8 cellular contexts compared by ENCODE assay signal in the genomic region with DNA sequence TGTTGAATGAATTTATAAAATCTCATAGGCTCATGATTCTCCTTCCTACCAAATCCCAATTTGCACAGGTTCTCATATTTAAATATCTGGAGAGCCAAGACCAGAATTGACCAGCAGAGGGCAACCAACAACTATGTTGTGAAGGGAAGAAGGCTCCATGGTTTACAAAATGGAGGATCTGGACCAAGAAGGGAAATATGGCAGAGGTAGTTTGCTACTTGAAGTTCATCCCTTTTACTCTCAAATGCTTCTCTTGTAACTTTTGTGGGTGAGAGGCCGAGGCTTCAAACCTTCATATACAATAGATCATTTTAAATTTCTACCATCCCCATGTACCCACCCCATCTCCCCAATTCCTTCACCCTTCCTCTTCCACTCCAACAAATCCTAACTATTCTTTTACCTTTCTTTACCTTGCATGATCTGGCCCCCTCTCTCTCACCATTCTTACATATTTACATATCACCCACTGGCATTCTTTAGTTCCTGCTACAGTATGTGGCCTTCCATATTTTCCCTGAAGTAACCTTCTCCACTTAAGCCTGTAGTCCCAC. TPM values are rescaled to one million over a fixed set of nuclear protein-coding genes. Genes with fewer than 3 reads are reported as not detected.
DNase-seq lines count a peak whose midpoint lies in the region; ATAC-seq and TF ChIP-seq lines count a peak whose summit lies in the region.

No MANE protein-coding gene starts in this region.

- ATAC-seq in central memory CD8-positive, alpha-beta T cell (replicated peaks; ENCODE audit: extremely low read depth, poor library complexity, severe bottlenecking) = no peak
- ATAC-seq in HG02588 (IDR thresholded peaks at IDR 0.05; ENCODE audit: unreplicated experiment) = no peak

- no peak overlapping the region for H3K9ac ChIP-seq in liver (ENCODE audit: low read depth in 1 of 2, low read length in 2 of 2)

- H3K4me1 Mint-ChIP-seq in central memory CD8-positive, alpha-beta T cell = peaks cover 37% of the 10 kb centered on the region

- WGBS in liver = 52% methylated on average over 1 of the region's 1 CpG

- no peaks in the 10 kb centered on the region for H3K9me3 ChIP-seq in BE2C
- no peaks in the 10 kb centered on the region for H3K9me3 ChIP-seq in HAP-1
- H3K9me3 ChIP-seq in liver (ENCODE audit: control insufficient read depth in 4 of 4, low read length in 3 of 4) = no peaks in the 10 kb centered on the region

- no peaks in the 10 kb centered on the region for H3K27me3 Mint-ChIP-seq in central memory CD8-positive, alpha-beta T cell

- H3K27me3 ChIP-seq in BE2C (no peaks in the 10 kb centered on the region), HAP-1 (ENCODE audit: low read depth) (no peaks in the 10 kb centered on the region), liver (ENCODE audit: control insufficient read depth in 4 of 4, insufficient read depth in 4 of 4, low read length in 3 of 4) (no peaks in the 10 kb centered on the region)

- H3K9me3 Mint-ChIP-seq in central memory CD8-positive, alpha-beta T cell = no peaks in the 10 kb centered on the region

- no peak overlapping the region for H3K27ac ChIP-seq in liver (ENCODE audit: low read depth in 1 of 2, low read length in 2 of 2)

- peaks cover 22% of the 10 kb centered on the region for H3K36me3 Mint-ChIP-seq in central memory CD8-positive, alpha-beta T cell (ENCODE audit: insufficient read depth)

- H3K4me3 ChIP-seq in BE2C (ENCODE audit: low read depth, low read length) = no peak overlapping the region
- H3K4me3 ChIP-seq in HAP-1 = no peak overlapping the region
- H3K4me3 ChIP-seq in liver (ENCODE audit: low read depth in 1 of 3, low read length in 3 of 3) = no peak overlapping the region

- in situ Hi-C loops in HAP-1 (cut with MboI; ENCODE audit: low sequenced_read_pairs) = no loop called here

- TF ChIP-seq CTCF in BE2C (IDR thresholded peaks at IDR 0.05; ENCODE audit: low read depth, low read length) (peak; percentile 90), liver (IDR thresholded peaks at IDR 0.05; ENCODE audit: low read depth, low read length, missing input control) (peak; percentile 92)

- no peak overlapping the region for H3K4me3 Mint-ChIP-seq in central memory CD8-positive, alpha-beta T cell

- peak; percentile 95 to 96 for TF ChIP-seq RAD21 in liver (IDR thresholded peaks at IDR 0.05)

- H3K4me1 ChIP-seq in BE2C (no peaks in the 10 kb centered on the region), HAP-1 (peaks cover 7% of the 10 kb centered on the region), liver (ENCODE audit: control insufficient read depth in 4 of 4, insufficient read depth in 4 of 4, low read length in 3 of 4) (peaks cover 0 to 15% (median 10%) of the 10 kb centered on the region in 4 donors)

- DNase-seq in BE2C (peak; percentile 86), HAP-1 (ENCODE audit: low spot score in 2 of 2) (peak; percentile 72 to 88), NCI-H446 (lab: John Stamatoyannopoulos, UW) (peak; percentile 78 to 90)
- peak; percentile 69 for DNase-seq in activated CD4-positive, CD25-positive, alpha-beta regulatory T cell treated with anti-CD3 and anti-CD28 coated beads, Interleukin-2, amount 50 U/mL, for 16 hours (ENCODE audit: low read depth, low spot score)
- DNase-seq in central memory CD8-positive, alpha-beta T cell (ENCODE audit: low spot score in 2 of 2) = peak; percentile 37 to 64
- peak; percentile 47 to 78 (median 60) for DNase-seq in stimulated activated CD4-positive, alpha-beta T cell treated with anti-CD3 and anti-CD28 coated beads, TNF-alpha, amount 100 ng/mL, for 24 hours (ENCODE audit: low read depth in 3 of 3)

- peak overlapping the region; percentile 72 for H3K27ac Mint-ChIP-seq in central memory CD8-positive, alpha-beta T cell (ENCODE audit: low read depth)

- H3K36me3 ChIP-seq in BE2C (no peaks in the 10 kb centered on the region; the same call in 1 of the 2 replicates), HAP-1 (replicated peaks) (no peaks in the 10 kb centered on the region; the same call in 1 of the 2 replicates), liver (ENCODE audit: control insufficient read depth in 4 of 4, insufficient read depth in 3 of 4, low read depth in 1 of 4, low read length in 3 of 4) (no peaks in the 10 kb centered on the region)

TF ChIP-seq in liver, 16 proteins besides CTCF, POLR2A, EP300 and RAD21:
- peak; percentile 38 for TF ChIP-seq TAF1 (conservative IDR thresholded peaks at IDR 0.05)
- TF ChIP-seq, protein P1, sequence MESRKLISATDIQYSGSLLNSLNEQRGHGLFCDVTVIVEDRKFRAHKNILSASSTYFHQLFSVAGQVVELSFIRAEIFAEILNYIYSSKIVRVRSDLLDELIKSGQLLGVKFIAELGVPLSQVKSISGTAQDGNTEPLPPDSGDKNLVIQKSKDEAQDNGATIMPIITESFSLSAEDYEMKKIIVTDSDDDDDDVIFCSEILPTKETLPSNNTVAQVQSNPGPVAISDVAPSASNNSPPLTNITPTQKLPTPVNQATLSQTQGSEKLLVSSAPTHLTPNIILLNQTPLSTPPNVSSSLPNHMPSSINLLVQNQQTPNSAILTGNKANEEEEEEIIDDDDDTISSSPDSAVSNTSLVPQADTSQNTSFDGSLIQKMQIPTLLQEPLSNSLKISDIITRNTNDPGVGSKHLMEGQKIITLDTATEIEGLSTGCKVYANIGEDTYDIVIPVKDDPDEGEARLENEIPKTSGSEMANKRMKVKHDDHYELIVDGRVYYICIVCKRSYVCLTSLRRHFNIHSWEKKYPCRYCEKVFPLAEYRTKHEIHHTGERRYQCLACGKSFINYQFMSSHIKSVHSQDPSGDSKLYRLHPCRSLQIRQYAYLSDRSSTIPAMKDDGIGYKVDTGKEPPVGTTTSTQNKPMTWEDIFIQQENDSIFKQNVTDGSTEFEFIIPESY (IDR thresholded peaks at IDR 0.05) = no peak
- no peak for TF ChIP-seq FOXA1 (IDR thresholded peaks at IDR 0.05)
- peak; percentile 97 for TF ChIP-seq YY1 (IDR thresholded peaks at IDR 0.05)
- TF ChIP-seq SP1 (IDR thresholded peaks at IDR 0.05) = no peak
- peak in 1 of 2 donors; percentile 10 for TF ChIP-seq GABPA (IDR thresholded peaks at IDR 0.05 in 1 of 2, conservative IDR thresholded peaks at IDR 0.05 in 1 of 2)

RNA-seq across cellular contexts. Expression of a gene that starts 3.8 kb away (rescaled TPM):
- 57.8 TPM for polyA plus RNA-seq in BE2C (2012; ENCODE audit: insufficient read depth, insufficient read length, low read depth)
- 10 to 100 TPM; 20.5 to 24.6 TPM for total RNA-seq in liver
- 10 to 100 TPM; 12.8 to 24.8 TPM for polyA plus RNA-seq in liver

RNA-seq across cellular contexts. Expression of a gene that starts 28.6 kb away (rescaled TPM):
- 82.7 TPM for polyA plus RNA-seq in BE2C (2012; ENCODE audit: insufficient read depth, insufficient read length, low read depth)
- total RNA-seq in liver = 10 to 100 TPM; 22.1 to 31.8 TPM
- 10 to 100 TPM in 1 of 2 donors, 1 to 10 TPM in 1; 7.6 to 11.5 TPM for polyA plus RNA-seq in liver

RNA-seq across cellular contexts. Expression of a gene that starts 31.0 kb away (rescaled TPM):
- 147 TPM for polyA plus RNA-seq in BE2C (2012; ENCODE audit: insufficient read depth, insufficient read length, low read depth)
- total RNA-seq in liver = 10 to 100 TPM; 10.8 to 13.1 TPM
- 10 to 100 TPM; 12.1 to 14.5 TPM for polyA plus RNA-seq in liver

RNA-seq across cellular contexts. Expression of a gene that starts 34.9 kb away (rescaled TPM):
- 1,641 TPM for polyA plus RNA-seq in BE2C (2012; ENCODE audit: insufficient read depth, insufficient read length, low read depth)
- total RNA-seq in liver = 100 to 1,000 TPM; 298 to 482 TPM
- polyA plus RNA-seq in liver = 100 to 1,000 TPM; 766 to 975 TPM

RNA-seq across cellular contexts. Expression of a gene that starts 36.7 kb away (rescaled TPM):
- polyA plus RNA-seq in BE2C (2012; ENCODE audit: insufficient read depth, insufficient read length, low read depth) = 0.60 TPM
- 100 to 1,000 TPM; 157 to 195 TPM for total RNA-seq in liver
- 100 to 1,000 TPM; 125 to 126 TPM for polyA plus RNA-seq in liver
